1 cellular context compared by ENCODE assay signal in the genomic region with DNA sequence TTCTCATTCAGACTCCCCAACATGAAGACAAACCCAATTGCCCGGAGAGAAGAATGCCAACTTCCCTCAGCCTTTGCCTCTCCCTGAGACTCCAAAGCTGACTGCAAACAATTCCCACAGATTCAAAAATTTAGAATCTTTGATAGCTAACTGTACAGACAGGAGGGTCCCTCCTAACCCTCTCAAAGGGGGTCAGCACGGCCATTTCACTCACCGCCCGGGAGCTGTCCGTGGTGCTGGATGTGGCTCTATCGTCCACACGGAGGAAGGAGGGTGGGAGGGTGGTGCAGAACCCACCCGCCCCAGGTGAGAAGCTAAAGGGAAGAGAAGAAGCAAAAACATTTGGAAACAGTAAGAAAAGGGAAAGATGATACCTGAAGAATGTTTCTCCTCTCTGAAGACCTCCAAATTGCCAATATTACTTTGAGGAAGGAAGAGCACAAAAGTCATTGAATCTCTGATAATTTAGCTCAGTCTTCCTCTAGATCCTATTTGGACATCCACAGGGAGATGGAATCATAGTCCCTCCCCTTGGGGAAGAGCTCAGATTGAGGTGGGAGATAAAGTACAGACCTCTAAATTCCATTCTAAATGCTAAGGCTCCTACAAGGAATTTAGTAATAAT.
A peak's percentile ranks its signal among the peaks of the same experiment; 100 is the strongest.
TF ChIP-seq lines count a peak whose summit lies in the region.

No MANE protein-coding gene starts in this region.

TF ChIP-seq in WTC11, 78 proteins besides CTCF, POLR2A, EP300 and RAD21 (continued from another document):
- no peak for TF ChIP-seq ZNF532 (CRISPR knock-in tag; IDR thresholded peaks at IDR 0.05; ENCODE audit: borderline replicate concordance)
- TF ChIP-seq GTF2I (CRISPR knock-in tag; conservative IDR thresholded peaks at IDR 0.05): no peak
- no peak for TF ChIP-seq EMX1 (CRISPR knock-in tag; IDR thresholded peaks at IDR 0.05)
- TF ChIP-seq ZNF121 (CRISPR knock-in tag; IDR thresholded peaks at IDR 0.05): no peak
- no peak for TF ChIP-seq GABPB1 (CRISPR knock-in tag; IDR thresholded peaks at IDR 0.05)
- no peak for TF ChIP-seq NFYB (CRISPR knock-in tag; conservative IDR thresholded peaks at IDR 0.05; ENCODE audit: low read depth)
- no peak for TF ChIP-seq SMAD3 (CRISPR knock-in tag; IDR thresholded peaks at IDR 0.05; ENCODE audit: borderline replicate concordance)
- 0 out of 2 replicates have a peak, but pooled peaks have one; percentile 45 for TF ChIP-seq ETV6 (CRISPR knock-in tag; IDR thresholded peaks at IDR 0.05)
- TF ChIP-seq, protein P1, sequence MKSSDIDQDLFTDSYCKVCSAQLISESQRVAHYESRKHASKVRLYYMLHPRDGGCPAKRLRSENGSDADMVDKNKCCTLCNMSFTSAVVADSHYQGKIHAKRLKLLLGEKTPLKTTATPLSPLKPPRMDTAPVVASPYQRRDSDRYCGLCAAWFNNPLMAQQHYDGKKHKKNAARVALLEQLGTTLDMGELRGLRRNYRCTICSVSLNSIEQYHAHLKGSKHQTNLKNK (CRISPR knock-in tag; IDR thresholded peaks at IDR 0.05): no peak
- peak; percentile 82; the same call in 1 of the 2 replicates for TF ChIP-seq TP53 (CRISPR knock-in tag; IDR thresholded peaks at IDR 0.05)
- TF ChIP-seq OVOL2 (CRISPR knock-in tag; IDR thresholded peaks at IDR 0.05; ENCODE audit: borderline replicate concordance): no peak
- TF ChIP-seq NR2C2 (CRISPR knock-in tag; IDR thresholded peaks at IDR 0.05): no peak
- TF ChIP-seq, protein P2, sequence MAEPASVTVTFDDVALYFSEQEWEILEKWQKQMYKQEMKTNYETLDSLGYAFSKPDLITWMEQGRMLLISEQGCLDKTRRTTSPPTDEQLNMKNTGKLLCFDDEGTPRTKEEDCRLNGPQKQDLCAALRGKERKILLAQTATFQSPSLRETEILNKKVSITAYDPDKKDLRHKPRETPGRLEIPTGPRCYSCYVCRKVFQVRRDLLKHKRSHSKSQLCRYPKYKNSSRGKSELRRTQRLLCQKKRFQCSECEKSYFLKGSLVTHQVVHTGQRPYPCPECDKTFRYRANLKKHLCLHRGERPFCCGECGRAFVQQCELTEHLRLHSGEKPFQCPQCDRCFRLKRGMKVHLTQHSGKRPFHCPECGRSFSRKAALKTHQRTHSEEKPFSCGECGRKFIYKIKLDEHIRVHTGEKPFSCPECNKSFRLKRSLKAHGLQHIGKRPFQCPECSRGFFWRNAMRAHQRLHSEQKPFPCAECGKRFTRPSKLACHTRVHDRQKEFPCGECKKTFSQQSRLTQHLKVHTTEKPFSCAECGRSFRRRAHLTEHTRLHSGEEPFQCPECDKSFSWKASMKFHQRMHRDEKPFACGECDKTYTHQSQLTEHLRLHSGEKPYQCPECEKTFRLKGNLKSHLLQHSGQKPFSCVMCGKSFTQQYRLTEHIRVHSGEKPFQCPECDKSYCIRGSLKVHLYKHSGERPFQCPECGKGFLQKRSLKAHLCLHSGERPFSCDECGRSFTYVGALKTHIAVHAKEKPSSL (CRISPR knock-in tag; conservative IDR thresholded peaks at IDR 0.05): no peak
- no peak for TF ChIP-seq SP1 (CRISPR knock-in tag; conservative IDR thresholded peaks at IDR 0.05)
- no peak for TF ChIP-seq PRRX2 (CRISPR knock-in tag; IDR thresholded peaks at IDR 0.05)
- no peak for TF ChIP-seq MXD4 (CRISPR knock-in tag; IDR thresholded peaks at IDR 0.05; ENCODE audit: borderline replicate concordance)
- TF ChIP-seq FOXP1 (CRISPR knock-in tag; IDR thresholded peaks at IDR 0.05; ENCODE audit: borderline replicate concordance): peak; percentile 48; the same call in 1 of the 2 replicates
- TF ChIP-seq NFE2L1 (CRISPR knock-in tag; IDR thresholded peaks at IDR 0.05): no peak
- TF ChIP-seq TEAD1 (CRISPR knock-in tag; IDR thresholded peaks at IDR 0.05): peak; percentile 71; the same call in 1 of the 2 replicates
- 0 out of 2 replicates have a peak, but pooled peaks have one; percentile 62 for TF ChIP-seq NR1H2 (CRISPR knock-in tag; IDR thresholded peaks at IDR 0.05)
- no peak for TF ChIP-seq ESRRA (CRISPR knock-in tag; IDR thresholded peaks at IDR 0.05; ENCODE audit: borderline replicate concordance)
- TF ChIP-seq MYBL2 (CRISPR knock-in tag; IDR thresholded peaks at IDR 0.05): no peak
- TF ChIP-seq HMGA2 (CRISPR knock-in tag; IDR thresholded peaks at IDR 0.05): no peak
- no peak for TF ChIP-seq CBFB (CRISPR knock-in tag; IDR thresholded peaks at IDR 0.05; ENCODE audit: low read depth)
- no peak for TF ChIP-seq SOX15 (CRISPR knock-in tag; IDR thresholded peaks at IDR 0.05)
- no peak for TF ChIP-seq ZSCAN18 (CRISPR knock-in tag; IDR thresholded peaks at IDR 0.05)
- TF ChIP-seq RELA (CRISPR knock-in tag; IDR thresholded peaks at IDR 0.05; ENCODE audit: borderline replicate concordance): no peak
- no peak for TF ChIP-seq ZNF263 (CRISPR knock-in tag; IDR thresholded peaks at IDR 0.05; ENCODE audit: low read depth)
- TF ChIP-seq ZBTB21 (CRISPR knock-in tag; IDR thresholded peaks at IDR 0.05; ENCODE audit: borderline replicate concordance): peak; percentile 59; the same call in 1 of the 2 replicates
- TF ChIP-seq, protein P3, sequence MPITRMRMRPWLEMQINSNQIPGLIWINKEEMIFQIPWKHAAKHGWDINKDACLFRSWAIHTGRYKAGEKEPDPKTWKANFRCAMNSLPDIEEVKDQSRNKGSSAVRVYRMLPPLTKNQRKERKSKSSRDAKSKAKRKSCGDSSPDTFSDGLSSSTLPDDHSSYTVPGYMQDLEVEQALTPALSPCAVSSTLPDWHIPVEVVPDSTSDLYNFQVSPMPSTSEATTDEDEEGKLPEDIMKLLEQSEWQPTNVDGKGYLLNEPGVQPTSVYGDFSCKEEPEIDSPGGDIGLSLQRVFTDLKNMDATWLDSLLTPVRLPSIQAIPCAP (CRISPR knock-in tag; IDR thresholded peaks at IDR 0.05): no peak
- TF ChIP-seq SMAD4 (CRISPR knock-in tag; IDR thresholded peaks at IDR 0.05): peak; percentile 62; the same call in 1 of the 2 replicates
